Comparison of ENCODE assay signal across 9 cellular contexts in the genomic region with DNA sequence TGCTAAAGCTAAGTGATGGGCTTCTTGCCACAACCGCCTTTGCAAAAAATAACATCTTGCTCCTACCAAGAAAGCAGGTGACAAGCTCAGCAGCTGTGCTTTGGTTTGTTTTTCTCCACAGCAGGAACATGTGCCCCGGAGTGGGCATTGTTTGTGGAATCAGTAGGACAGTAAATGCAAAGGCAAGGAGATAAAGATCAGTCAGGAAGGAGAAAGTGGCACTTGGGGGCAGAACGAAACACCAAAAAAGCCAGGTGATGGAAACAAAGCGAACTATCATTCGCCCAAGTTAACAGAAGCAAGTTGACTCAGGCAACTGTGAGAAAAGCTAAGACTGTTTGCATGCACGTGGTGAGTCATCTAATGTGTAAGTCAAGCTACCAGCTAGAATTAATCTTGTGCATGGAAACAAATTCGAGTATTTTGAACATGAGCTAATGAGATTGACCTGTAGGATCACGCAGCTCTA.
DNase-seq lines count a peak whose midpoint lies in the region; ATAC-seq and TF ChIP-seq lines count a peak whose summit lies in the region.
"Had no signal": no experiment of that assay in that cellular context is flagged by ENCODE, and none has a peak within 500 bp of the region (broad histone marks: within the 10 kb centered on the region; RNA-seq: fewer than 3 reads in every experiment).

No MANE protein-coding gene starts in this region.

- H3K4me1 ChIP-seq in DND-41 (ENCODE audit: insufficient read depth, low read length), result peaks cover 75% of the 10 kb centered on the region
- no peaks in the 10 kb centered on the region for H3K4me1 ChIP-seq in left lung

- H3K4me2 ChIP-seq in DND-41 (ENCODE audit: insufficient read depth, low read length), result peak overlapping the region; percentile 57

- H3K27ac ChIP-seq in DND-41 (ENCODE audit: low read length), result peak overlapping the region; percentile 93
- H3K27ac ChIP-seq in left lung, result no peak overlapping the region

- TF ChIP-seq CTCF in DND-41 (IDR thresholded peaks at IDR 0.05; ENCODE audit: borderline replicate concordance, extremely low read depth, low read length, poor library complexity, severe bottlenecking), result peak; percentile 48
- TF ChIP-seq CTCF in left lung (IDR thresholded peaks at IDR 0.05), result no peak

- H2AFZ ChIP-seq in DND-41 (ENCODE audit: low read depth, low read length), result peak overlapping the region; percentile 46

- H3K9ac ChIP-seq in DND-41 (ENCODE audit: low read depth, low read length), result peak overlapping the region; percentile 52

- H3K79me2 ChIP-seq in DND-41 (ENCODE audit: insufficient read depth, low read length), result no peaks in the 10 kb centered on the region

- no peaks in the 10 kb centered on the region for H4K20me1 ChIP-seq in DND-41 (ENCODE audit: insufficient read depth, low read length)

- peak overlapping the region in 1 of 2 experiments; percentile 42; a peak in 2 of 4 replicates for H3K4me3 ChIP-seq in DND-41 (ENCODE audit: low read depth in 1 of 2, low read length in 2 of 2)
- H3K4me3 ChIP-seq in left lung, result no peak overlapping the region
- H3K4me3 ChIP-seq: mucosa of descending colon had no signal

- intact Hi-C loops in left lung (cut with DNase I), result no loop called here

- H3K9me3 ChIP-seq in DND-41 (ENCODE audit: insufficient read depth, low read length, severe bottlenecking), result peaks cover 3% of the 10 kb centered on the region
- no peaks in the 10 kb centered on the region for H3K9me3 ChIP-seq in left lung
- H3K9me3 ChIP-seq: mucosa of descending colon had no signal

- H3K36me3 Mint-ChIP-seq in activated naive CD4-positive, alpha-beta T cell treated with anti-CD3 and anti-CD28 coated beads, Interleukin-2, amount 50 U/mL, for 72 hours, result peaks cover 0 to 6% of the 10 kb centered on the region in 2 donors

- peak; percentile 86 for ATAC-seq in DND-41 (ENCODE audit: insufficient read depth, low read depth)
- ATAC-seq in activated naive CD4-positive, alpha-beta T cell treated with anti-CD3 and anti-CD28 coated beads, Interleukin-2, amount 50 U/mL, for 72 hours, result peak; percentile 88 to 97
- ATAC-seq in HG03280 (IDR thresholded peaks at IDR 0.05; ENCODE audit: unreplicated experiment), result no peak
- no peak for ATAC-seq in left lung
- no peak for ATAC-seq in HG02759 (IDR thresholded peaks at IDR 0.05; ENCODE audit: unreplicated experiment)
- ATAC-seq: mucosa of descending colon had no signal

- H3K36me3 ChIP-seq in DND-41 (ENCODE audit: insufficient read depth, low read length), result no peaks in the 10 kb centered on the region
- no peaks in the 10 kb centered on the region for H3K36me3 ChIP-seq in left lung

- H3K27ac Mint-ChIP-seq in activated naive CD4-positive, alpha-beta T cell treated with anti-CD3 and anti-CD28 coated beads, Interleukin-2, amount 50 U/mL, for 72 hours, result no peak overlapping the region

- H3K27me3 ChIP-seq in DND-41 (ENCODE audit: insufficient read depth, low read length, poor library complexity) (no peaks in the 10 kb centered on the region), left lung (no peaks in the 10 kb centered on the region)

- DNase-seq in DND-41, result peak; percentile 88
- peak; percentile 26 for DNase-seq in NAMALWA (ENCODE audit: low spot score)
- DNase-seq in activated naive CD4-positive, alpha-beta T cell treated with anti-CD3 and anti-CD28 coated beads, Interleukin-2, amount 50 U/mL, for 72 hours (ENCODE audit: low spot score in 2 of 2), result peak; percentile 16 to 54
- peak; percentile 36 for DNase-seq in middle frontal gyrus (ENCODE audit: extremely low spot score, low spot score)
- no peak for DNase-seq in left lung
- DNase-seq in DMS153 treated with DMSO at 0.1 percent for 48 hours (lab: John Stamatoyannopoulos, UW; ENCODE audit: unreplicated experiment), result no peak
- DNase-seq: mucosa of descending colon had no signal

- peaks cover 0 to 7% of the 10 kb centered on the region in 2 donors for H3K9me3 Mint-ChIP-seq in activated naive CD4-positive, alpha-beta T cell treated with anti-CD3 and anti-CD28 coated beads, Interleukin-2, amount 50 U/mL, for 72 hours

Comparison
In these comparisons a context has a peak if more than half of its experiments do, and no peak if none do; other contexts are left out.
1. ATAC-seq: peak in DND-41 (single experiment) and activated naive CD4-positive, alpha-beta T cell treated with anti-CD3 and anti-CD28 coated beads, Interleukin-2, amount 50 U/mL, for 72 hours (2 of 2); none in HG03280 (single experiment), left lung (single experiment) and HG02759 (single experiment).
2. DNase-seq: peak in DND-41 (single experiment), NAMALWA (single experiment), activated naive CD4-positive, alpha-beta T cell treated with anti-CD3 and anti-CD28 coated beads, Interleukin-2, amount 50 U/mL, for 72 hours (2 of 2) and middle frontal gyrus (single experiment); none in left lung (0 of 2) and DMS153 treated with DMSO at 0.1 percent for 48 hours (single experiment).